ENCODE assay signal across 28 cellular contexts in genomic region chr7:155391414-155391813, GRCh38.
"Had no signal": no experiment of that assay in that cellular context is flagged by ENCODE, and none has a peak within 500 bp of the region (broad histone marks: within the 10 kb centered on the region; RNA-seq: fewer than 3 reads in every experiment).

No MANE protein-coding gene starts in this region.

- H3K4me3 Mint-ChIP-seq: dendritic cell treated with granulocyte-macrophage colony-stimulating factor and Interleukin-4, amounts not matched to agents 40 ng/mL and 50 ng/mL, for 4 days; effector memory CD8-positive, alpha-beta T cell; endodermal cell had no signal

- H3K9me3 ChIP-seq: colonic mucosa, esophagus muscularis mucosa, esophagus squamous epithelium, gastrocnemius medialis, gastroesophageal sphincter, heart left ventricle, heart right ventricle had no signal

- H3K4me1 ChIP-seq: colonic mucosa, esophagus muscularis mucosa, esophagus squamous epithelium, foreskin keratinocyte, gastrocnemius medialis, gastroesophageal sphincter, heart left ventricle, heart right ventricle had no signal

- H3K36me3 ChIP-seq: colonic mucosa, esophagus muscularis mucosa, esophagus squamous epithelium, gastrocnemius medialis, gastroesophageal sphincter, heart left ventricle, heart right ventricle had no signal

- H3K27ac ChIP-seq: colonic mucosa, coronary artery, dorsolateral prefrontal cortex, epithelial cell of prostate, esophagus muscularis mucosa, esophagus squamous epithelium, foreskin keratinocyte, gastrocnemius medialis, gastroesophageal sphincter, heart left ventricle, heart right ventricle had no signal

- H3K27ac Mint-ChIP-seq: dendritic cell treated with granulocyte-macrophage colony-stimulating factor and Interleukin-4, amounts not matched to agents 40 ng/mL and 50 ng/mL, for 4 days; effector memory CD8-positive, alpha-beta T cell; endodermal cell had no signal

- H3K9me3 Mint-ChIP-seq: dendritic cell treated with granulocyte-macrophage colony-stimulating factor and Interleukin-4, amounts not matched to agents 40 ng/mL and 50 ng/mL, for 4 days; effector memory CD8-positive, alpha-beta T cell; endodermal cell had no signal

- FAIRE-seq: colon, endometrium, endothelial cell of umbilical vein, frontal cortex had no signal

- H3K4me3 ChIP-seq: colonic mucosa, coronary artery, dorsolateral prefrontal cortex, esophagus muscularis mucosa, esophagus squamous epithelium, gastrocnemius medialis, gastroesophageal sphincter, heart left ventricle, heart right ventricle had no signal

- DNase-seq: colonic mucosa; cortex of kidney; dermis blood vessel endothelial cell; effector CD4-positive, alpha-beta T cell; effector CD8-positive, alpha-beta T cell; effector memory CD4-positive, alpha-beta T cell; effector memory CD8-positive, alpha-beta T cell; endodermal cell; erythroblast; esophagus squamous epithelium; foreskin fibroblast; foreskin keratinocyte; foreskin melanocyte; gastrocnemius medialis; head of caudate nucleus; heart left ventricle; heart right ventricle had no signal

- ATAC-seq: effector memory CD8-positive, alpha-beta T cell; esophagus mucosa; foreskin keratinocyte; gastrocnemius medialis; gastroesophageal sphincter; heart left ventricle; heart right ventricle had no signal

- H3K27me3 ChIP-seq: colonic mucosa had no signal
